9 cellular contexts compared by ENCODE assay signal in the genomic region with DNA sequence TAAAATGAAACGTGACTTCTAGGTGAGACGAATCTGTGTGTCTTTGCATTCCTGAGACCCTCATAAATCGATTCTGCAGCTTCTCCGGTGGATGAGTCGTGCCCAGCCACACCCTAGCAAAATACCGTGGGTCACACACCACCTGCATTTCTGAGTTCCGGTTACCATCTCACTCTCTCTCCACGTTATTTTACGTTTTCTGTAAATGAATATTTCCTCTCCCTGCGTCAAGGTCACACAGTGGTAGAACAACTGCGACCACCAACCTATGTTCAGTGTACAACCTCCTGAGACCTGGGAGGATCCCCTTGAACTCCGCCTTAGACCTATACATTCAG. TPM values are rescaled to one million over a fixed set of nuclear protein-coding genes. Genes with fewer than 3 reads are reported as not detected.
DNase-seq lines count a peak whose midpoint lies in the region; ATAC-seq and TF ChIP-seq lines count a peak whose summit lies in the region.
"Had no signal": no experiment of that assay in that cellular context is flagged by ENCODE, and none has a peak within 500 bp of the region (broad histone marks: within the 10 kb centered on the region; RNA-seq: fewer than 3 reads in every experiment).

No MANE protein-coding gene starts in this region.

- H3K27me3 ChIP-seq in layer of hippocampus (ENCODE audit: control insufficient read depth, insufficient read depth, low read length) (no peaks in the 10 kb centered on the region), transverse colon (no peaks in the 10 kb centered on the region)

- no peak for TF ChIP-seq EP300 in transverse colon (IDR thresholded peaks at IDR 0.05; ENCODE audit: low read depth)

- H3K4me1 ChIP-seq in transverse colon: peaks cover 8 to 37% (median 25%) of the 10 kb centered on the region in 4 donors

- no peaks in the 10 kb centered on the region for H3K9me3 ChIP-seq in transverse colon

- CTCF ChIA-PET in activated naive CD4-positive, alpha-beta T cell treated with anti-CD3 and anti-CD28 coated beads, Interleukin-2, amount 10 ng/mL, durations not matched to agents 7 days and 5 days (lab: Charles Lee): interaction anchor here (0.9 to 6.7 kb wide), 2 partner anchors 122 to 280 kb away, joined by 4 to 37 read pairs; no protein-coding TSS in a partner anchor
- CTCF ChIA-PET in activated CD4-positive, alpha-beta memory T cell treated with anti-CD3 and anti-CD28 coated beads, Interleukin-2, amount 10 ng/mL, durations not matched to agents 7 days and 5 days (lab: Charles Lee): interaction anchor here (0.9 to 5.0 kb wide), 4 partner anchors 10 to 282 kb away, joined by 3 to 49 read pairs (median 8); a partner anchor contains a TSS

- WGBS in transverse colon (ENCODE audit: low coverage in 1 of 2), 2 donors: 0 to 1% methylated on average over 10 to 12 of the region's 12 CpGs

- H3K36me3 Mint-ChIP-seq in activated naive CD4-positive, alpha-beta T cell treated with anti-CD3 and anti-CD28 coated beads, Interleukin-2, amount 10 ng/mL, durations not matched to agents 7 days and 5 days: peaks cover 23% of the 10 kb centered on the region
- peaks cover 27% of the 10 kb centered on the region for H3K36me3 Mint-ChIP-seq in activated CD4-positive, alpha-beta memory T cell treated with anti-CD3 and anti-CD28 coated beads, Interleukin-2, amount 10 ng/mL, durations not matched to agents 7 days and 5 days (ENCODE audit: low read depth)

- ATAC-seq in GM19455 (IDR thresholded peaks at IDR 0.05; ENCODE audit: unreplicated experiment): no peak
- ATAC-seq in HG02973 (IDR thresholded peaks at IDR 0.05; ENCODE audit: unreplicated experiment): no peak

- H3K27ac Mint-ChIP-seq in activated naive CD4-positive, alpha-beta T cell treated with anti-CD3 and anti-CD28 coated beads, Interleukin-2, amount 10 ng/mL, durations not matched to agents 7 days and 5 days: no peak overlapping the region
- no peak overlapping the region for H3K27ac Mint-ChIP-seq in activated CD4-positive, alpha-beta memory T cell treated with anti-CD3 and anti-CD28 coated beads, Interleukin-2, amount 10 ng/mL, durations not matched to agents 7 days and 5 days
- H3K27ac Mint-ChIP-seq: memory B cell had no signal

- POLR2A ChIA-PET in activated CD4-positive, alpha-beta memory T cell treated with anti-CD3 and anti-CD28 coated beads, Interleukin-2, amount 10 ng/mL, durations not matched to agents 7 days and 5 days (lab: Charles Lee): interaction anchor here (0.6 to 3.7 kb wide), 10 partner anchors 8 to 530 kb away, joined by 3 to 26 read pairs (median 4); a partner anchor contains a TSS

- H3K27ac ChIP-seq in layer of hippocampus (ENCODE audit: low read depth, low read length) (peak overlapping the region; percentile 98), transverse colon (peak overlapping the region; percentile 98 to 100 (median 100))

- DNase-seq in activated naive CD4-positive, alpha-beta T cell treated with anti-CD3 and anti-CD28 coated beads, Interleukin-2, amount 10 ng/mL, durations not matched to agents 7 days and 5 days: peak; percentile 24
- no peak for DNase-seq in activated naive CD4-positive, alpha-beta T cell treated with anti-CD3 and anti-CD28 coated beads, Interleukin-2, amount 50 U/mL, for 16 hours
- DNase-seq in activated CD4-positive, alpha-beta memory T cell treated with anti-CD3 and anti-CD28 coated beads, Interleukin-2, amount 10 ng/mL, durations not matched to agents 7 days and 5 days: peak; percentile 23
- DNase-seq in transverse colon (peak; percentile 26), inferior parietal cortex (ENCODE audit: extremely low spot score) (no peak)

- in situ Hi-C loops in transverse colon (cut with MboI; ENCODE audit: low pct_ligation_motif_present in 1 of 4, low pct_unique_long_range_greater_than_20kb in 1 of 4, low sequenced_read_pairs in 3 of 4): loop anchor here in 1 of 4 donors (25.0 kb wide), 1 partner anchor 283 kb away; a partner anchor contains a TSS

- intact Hi-C loops in transverse colon (cut with DNase I; ENCODE audit: low total_unique reads): no loop called here

- no peaks in the 10 kb centered on the region for H3K27me3 Mint-ChIP-seq in activated naive CD4-positive, alpha-beta T cell treated with anti-CD3 and anti-CD28 coated beads, Interleukin-2, amount 10 ng/mL, durations not matched to agents 7 days and 5 days
- H3K27me3 Mint-ChIP-seq in activated CD4-positive, alpha-beta memory T cell treated with anti-CD3 and anti-CD28 coated beads, Interleukin-2, amount 10 ng/mL, durations not matched to agents 7 days and 5 days: no peaks in the 10 kb centered on the region
- H3K27me3 Mint-ChIP-seq: memory B cell had no signal

- H3K36me3 ChIP-seq in transverse colon: peaks cover 0 to 9% (median 0%) of the 10 kb centered on the region in 4 donors

- H3K9me3 Mint-ChIP-seq in activated naive CD4-positive, alpha-beta T cell treated with anti-CD3 and anti-CD28 coated beads, Interleukin-2, amount 10 ng/mL, durations not matched to agents 7 days and 5 days: no peaks in the 10 kb centered on the region
- H3K9me3 Mint-ChIP-seq in activated CD4-positive, alpha-beta memory T cell treated with anti-CD3 and anti-CD28 coated beads, Interleukin-2, amount 10 ng/mL, durations not matched to agents 7 days and 5 days: no peaks in the 10 kb centered on the region
- H3K9me3 Mint-ChIP-seq: memory B cell had no signal

- peak overlapping the region; percentile 30 to 93 (median 78) for H3K4me3 ChIP-seq in transverse colon

- no peak for TF ChIP-seq CTCF in transverse colon (IDR thresholded peaks at IDR 0.05)

- TF ChIP-seq POLR2A in transverse colon (IDR thresholded peaks at IDR 0.05): no peak

- H3K4me3 Mint-ChIP-seq in activated naive CD4-positive, alpha-beta T cell treated with anti-CD3 and anti-CD28 coated beads, Interleukin-2, amount 10 ng/mL, durations not matched to agents 7 days and 5 days: no peak overlapping the region
- H3K4me3 Mint-ChIP-seq in activated CD4-positive, alpha-beta memory T cell treated with anti-CD3 and anti-CD28 coated beads, Interleukin-2, amount 10 ng/mL, durations not matched to agents 7 days and 5 days: no peak overlapping the region
- H3K4me3 Mint-ChIP-seq: memory B cell had no signal

- peaks cover 42% of the 10 kb centered on the region for H3K4me1 Mint-ChIP-seq in activated naive CD4-positive, alpha-beta T cell treated with anti-CD3 and anti-CD28 coated beads, Interleukin-2, amount 10 ng/mL, durations not matched to agents 7 days and 5 days
- H3K4me1 Mint-ChIP-seq in activated CD4-positive, alpha-beta memory T cell treated with anti-CD3 and anti-CD28 coated beads, Interleukin-2, amount 10 ng/mL, durations not matched to agents 7 days and 5 days: peaks cover 42% of the 10 kb centered on the region

RNA-seq across cellular contexts. Expression of a gene that starts 1.1 kb away (rescaled TPM):
- 100 to 1,000 TPM; 203 to 211 TPM for total RNA-seq in activated CD4-positive, alpha-beta memory T cell treated with anti-CD3 and anti-CD28 coated beads, Interleukin-2, amount 10 ng/mL, durations not matched to agents 7 days and 5 days
- 100 to 1,000 TPM in 2 of 4 donors, 10 to 100 TPM in 2; 83.7 to 155 (median 109) TPM for total RNA-seq in transverse colon

Comparison
In these comparisons a context has a peak if more than half of its experiments do, and no peak if none do; other contexts are left out.
1. DNase-seq: peak in activated naive CD4-positive, alpha-beta T cell treated with anti-CD3 and anti-CD28 coated beads, Interleukin-2, amount 10 ng/mL, durations not matched to agents 7 days and 5 days (single experiment), activated CD4-positive, alpha-beta memory T cell treated with anti-CD3 and anti-CD28 coated beads, Interleukin-2, amount 10 ng/mL, durations not matched to agents 7 days and 5 days (single experiment) and transverse colon (single experiment); none in activated naive CD4-positive, alpha-beta T cell treated with anti-CD3 and anti-CD28 coated beads, Interleukin-2, amount 50 U/mL, for 16 hours (single experiment) and inferior parietal cortex (single experiment).